In genomic region chr4:7861440-7861881, GRCh38 we compare ENCODE assay signal across 11 cellular contexts.
A peak's percentile ranks its signal among the peaks of the same experiment; 100 is the strongest.
DNase-seq lines count a peak whose midpoint lies in the region; ATAC-seq and TF ChIP-seq lines count a peak whose summit lies in the region.
"Had no signal": no experiment of that assay in that cellular context is flagged by ENCODE, and none has a peak within 500 bp of the region (broad histone marks: within the 10 kb centered on the region; RNA-seq: fewer than 3 reads in every experiment).

No MANE protein-coding gene starts in this region.

- H3K36me3 ChIP-seq in A673 (ENCODE audit: insufficient read depth, low read length, poor library complexity, severe bottlenecking): no peaks in the 10 kb centered on the region

- intact Hi-C loops in A673 (cut with micrococcal nuclease; ENCODE audit: unreplicated experiment): no loop called here

- peaks cover 17% of the 10 kb centered on the region for H3K36me3 Mint-ChIP-seq in chondrocyte (ENCODE audit: low read depth)

- H3K27me3 ChIP-seq in A673 (replicated peaks; ENCODE audit: insufficient read depth, low read depth, low read length, poor library complexity): no peaks in the 10 kb centered on the region

- peaks cover 84% of the 10 kb centered on the region for H3K4me1 Mint-ChIP-seq in chondrocyte (ENCODE audit: low read depth)
- H3K4me1 Mint-ChIP-seq: CD14-positive monocyte had no signal

- TF ChIP-seq CTCF in A673 (conservative IDR thresholded peaks at IDR 0.05; ENCODE audit: low read depth, low read length) (no peak), chondrocyte (IDR thresholded peaks at IDR 0.05) (peak; percentile 12), GM13977 (IDR thresholded peaks at IDR 0.05; ENCODE audit: extremely low read depth, insufficient read depth, missing control alignments) (no peak)

- no peaks in the 10 kb centered on the region for H3K27me3 Mint-ChIP-seq in chondrocyte (ENCODE audit: low read depth)

- peak overlapping the region; percentile 20 for H3K4me3 ChIP-seq in A673 (ENCODE audit: low read depth, low read length, poor library complexity, severe bottlenecking)

- peaks cover 7% of the 10 kb centered on the region for H3K9me3 Mint-ChIP-seq in chondrocyte (ENCODE audit: low read depth)

- peak overlapping the region; percentile 83 for H3K27ac ChIP-seq in A673 (ENCODE audit: low read depth, low read length, poor library complexity, severe bottlenecking)

- DNase-seq in A673 (ENCODE audit: low spot score): peak; percentile 86
- peak; percentile 98 for DNase-seq in HS-5 (ENCODE audit: low read depth)
- DNase-seq in chondrocyte (ENCODE audit: low spot score): no peak
- DNase-seq in iPS-NIHi11 (ENCODE audit: low spot score): peak; percentile 35
- no peak for DNase-seq in NCI-H1436 (lab: John Stamatoyannopoulos, UW)
- DNase-seq in GM13977 (ENCODE audit: low spot score): no peak
- DNase-seq in stimulated activated CD4-positive, alpha-beta T cell treated with anti-CD3 and anti-CD28 coated beads, Interleukin-4, amount 100 ng/mL, for 1 hour: no peak
- DNase-seq: natural killer cell had no signal

- in situ Hi-C loops in GM13977 (cut with MboI; ENCODE audit: low pct_unique_long_range_greater_than_20kb, low sequenced_read_pairs, unreplicated experiment): no loop called here

- no peaks in the 10 kb centered on the region for H3K9me3 ChIP-seq in A673 (ENCODE audit: low read depth, low read length, poor library complexity, severe bottlenecking)

- no TSS peak for BruUV-seq in A673 (replicated peaks; lab: Mats Ljungman, UMichigan)

- H3K4me3 Mint-ChIP-seq in chondrocyte (ENCODE audit: unreplicated experiment): peak overlapping the region; percentile 26
- H3K4me3 Mint-ChIP-seq: CD14-positive monocyte, natural killer cell had no signal

- CTCF ChIA-PET in A673 (lab: Charles Lee): no interaction called here

- H3K27ac Mint-ChIP-seq in chondrocyte (ENCODE audit: unreplicated experiment): peak overlapping the region; percentile 98
- H3K27ac Mint-ChIP-seq: CD14-positive monocyte, natural killer cell had no signal

- ATAC-seq in GM21786 (IDR thresholded peaks at IDR 0.05; ENCODE audit: unreplicated experiment): no peak
- ATAC-seq: natural killer cell, Panc1 had no signal

- peaks cover 62% of the 10 kb centered on the region for H3K4me1 ChIP-seq in A673 (ENCODE audit: insufficient read depth, low read length, poor library complexity, severe bottlenecking)

- POLR2A ChIA-PET in A673 (lab: Charles Lee; ENCODE audit: low non-redundant PET): no interaction called here

Comparison
In these comparisons a context has a peak if more than half of its experiments do, and no peak if none do; other contexts are left out.
1. DNase-seq: peak in A673 (single experiment), HS-5 (single experiment) and iPS-NIHi11 (single experiment); none in chondrocyte (single experiment), NCI-H1436 (single experiment), GM13977 (single experiment) and stimulated activated CD4-positive, alpha-beta T cell treated with anti-CD3 and anti-CD28 coated beads, Interleukin-4, amount 100 ng/mL, for 1 hour (single experiment).